Comparison of ENCODE assay signal across 9 cellular contexts in genomic region chr16:86740817-86741799, GRCh38.
A peak's percentile ranks its signal among the peaks of the same experiment; 100 is the strongest.
DNase-seq lines count a peak whose midpoint lies in the region; ATAC-seq, FAIRE-seq and TF ChIP-seq lines count a peak whose summit lies in the region.
"Had no signal": no experiment of that assay in that cellular context is flagged by ENCODE, and none has a peak within 500 bp of the region (broad histone marks: within the 10 kb centered on the region; RNA-seq: fewer than 3 reads in every experiment).

No MANE protein-coding gene starts in this region.

- ATAC-seq in heart right ventricle (peak; percentile 90 to 96 (median 94)), GM21786 (IDR thresholded peaks at IDR 0.05; ENCODE audit: unreplicated experiment) (no peak)

- no peak for FAIRE-seq in GM19239 (lab: Jason Lieb, UNC)

- no peaks in the 10 kb centered on the region for H3K9me3 ChIP-seq in heart right ventricle
- no peaks in the 10 kb centered on the region for H3K9me3 ChIP-seq in sigmoid colon

- peak overlapping the region; percentile 69 for H3K27ac Mint-ChIP-seq in activated T-helper 1 cell treated with anti-CD3 and anti-CD28 coated beads, Interleukin-12 subunit alpha, Interleukin-12 subunit beta, Interleukin-2, Interleukin-4 antibody, amounts not matched to agents 30 ng/mL and 10 ng/mL and 1 ng/mL, durations not matched to agents 14 hours and 24 hours and 36 hours

- peak overlapping the region; percentile 1 to 55 (median 44) for H3K4me3 ChIP-seq in heart right ventricle
- peak overlapping the region in 3 of 4 donors; percentile 11 to 18 (median 13) for H3K4me3 ChIP-seq in sigmoid colon

- TF ChIP-seq CTCF in heart right ventricle (IDR thresholded peaks at IDR 0.05) (no peak), sigmoid colon (IDR thresholded peaks at IDR 0.05) (no peak)

- peak overlapping the region; percentile 79 for H3K4me3 Mint-ChIP-seq in activated T-helper 1 cell treated with anti-CD3 and anti-CD28 coated beads, Interleukin-12 subunit alpha, Interleukin-12 subunit beta, Interleukin-2, Interleukin-4 antibody, amounts not matched to agents 30 ng/mL and 10 ng/mL and 1 ng/mL, durations not matched to agents 14 hours and 24 hours and 36 hours

- no peak for TF ChIP-seq POLR2A in sigmoid colon (IDR thresholded peaks at IDR 0.05)

- peaks cover 23% of the 10 kb centered on the region for H3K4me1 Mint-ChIP-seq in activated T-helper 1 cell treated with anti-CD3 and anti-CD28 coated beads, Interleukin-12 subunit alpha, Interleukin-12 subunit beta, Interleukin-2, Interleukin-4 antibody, amounts not matched to agents 30 ng/mL and 10 ng/mL and 1 ng/mL, durations not matched to agents 14 hours and 24 hours and 36 hours (ENCODE audit: low read depth)

- intact Hi-C loops in activated T-helper 1 cell treated with anti-CD3 and anti-CD28 coated beads, Interleukin-12 subunit alpha, Interleukin-12 subunit beta, Interleukin-2, Interleukin-4 antibody, amounts not matched to agents 30 ng/mL and 10 ng/mL and 1 ng/mL, durations not matched to agents 14 hours and 24 hours and 36 hours (cut with micrococcal nuclease) = no loop called here
- intact Hi-C loops in heart right ventricle (cut with DNase I) = loop anchor here in 1 of 10 donors (5.0 kb wide), 1 partner anchor 164 kb away; the partner anchor contains the start of gene FOXL1
- intact Hi-C loops in sigmoid colon (cut with DNase I) = no loop called here

- H3K27me3 ChIP-seq in heart right ventricle (peaks cover 0 to 24% (median 0%) of the 10 kb centered on the region in 7 donors), sigmoid colon (peaks cover 0 to 27% (median 8%) of the 10 kb centered on the region in 3 donors)

- no peaks in the 10 kb centered on the region for H3K9me3 Mint-ChIP-seq in activated T-helper 1 cell treated with anti-CD3 and anti-CD28 coated beads, Interleukin-12 subunit alpha, Interleukin-12 subunit beta, Interleukin-2, Interleukin-4 antibody, amounts not matched to agents 30 ng/mL and 10 ng/mL and 1 ng/mL, durations not matched to agents 14 hours and 24 hours and 36 hours

- 21 to 25% methylated on average over 37 of the region's 37 CpGs for WGBS in heart right ventricle, 2 donors
- WGBS in sigmoid colon, 2 donors = 14 to 22% methylated on average over 37 of the region's 37 CpGs

- no peak for TF ChIP-seq EP300 in sigmoid colon (IDR thresholded peaks at IDR 0.05)

- DNase-seq in HCEC 1CT (peak; percentile 80), heart right ventricle (peak; percentile 54 to 78), sigmoid colon (peak; percentile 50), NCI-H345 treated with DMSO at 0.1 percent for 48 hours (lab: John Stamatoyannopoulos, UW; ENCODE audit: unreplicated experiment) (no peak), activated gamma-delta T cell (lab: John Stamatoyannopoulos, UW) (no peak), GM19239 (ENCODE audit: insufficient read length, low spot score) (no peak)
- DNase-seq in activated T-helper 1 cell treated with anti-CD3 and anti-CD28 coated beads, Interleukin-12 subunit alpha, Interleukin-12 subunit beta, Interleukin-2, Interleukin-4 antibody, amounts not matched to agents 30 ng/mL and 10 ng/mL and 1 ng/mL, durations not matched to agents 14 hours and 24 hours and 36 hours (ENCODE audit: low spot score) = peak; percentile 5

- no peaks in the 10 kb centered on the region for H3K36me3 Mint-ChIP-seq in activated T-helper 1 cell treated with anti-CD3 and anti-CD28 coated beads, Interleukin-12 subunit alpha, Interleukin-12 subunit beta, Interleukin-2, Interleukin-4 antibody, amounts not matched to agents 30 ng/mL and 10 ng/mL and 1 ng/mL, durations not matched to agents 14 hours and 24 hours and 36 hours (ENCODE audit: low read depth)

- H3K27me3 Mint-ChIP-seq in activated T-helper 1 cell treated with anti-CD3 and anti-CD28 coated beads, Interleukin-12 subunit alpha, Interleukin-12 subunit beta, Interleukin-2, Interleukin-4 antibody, amounts not matched to agents 30 ng/mL and 10 ng/mL and 1 ng/mL, durations not matched to agents 14 hours and 24 hours and 36 hours (ENCODE audit: insufficient read depth) = peaks cover 32% of the 10 kb centered on the region

- H3K4me1 ChIP-seq in heart right ventricle (peaks cover 0 to 17% (median 5%) of the 10 kb centered on the region in 9 donors), sigmoid colon (peaks cover 0 to 10% (median 3%) of the 10 kb centered on the region in 4 donors)

- H3K27ac ChIP-seq in heart right ventricle = peak overlapping the region; percentile 59 to 90 (median 79)
- peak overlapping the region in 2 of 4 donors; percentile 30 to 52 for H3K27ac ChIP-seq in sigmoid colon
- H3K27ac ChIP-seq: KMS-11 had no signal

- H3K36me3 ChIP-seq in heart right ventricle = no peaks in the 10 kb centered on the region
- H3K36me3 ChIP-seq in sigmoid colon = no peaks in the 10 kb centered on the region

Comparison
In these comparisons a context has a peak if more than half of its experiments do, and no peak if none do; other contexts are left out.
1. DNase-seq: peak in HCEC 1CT (single experiment), activated T-helper 1 cell treated with anti-CD3 and anti-CD28 coated beads, Interleukin-12 subunit alpha, Interleukin-12 subunit beta, Interleukin-2, Interleukin-4 antibody, amounts not matched to agents 30 ng/mL and 10 ng/mL and 1 ng/mL, durations not matched to agents 14 hours and 24 hours and 36 hours (single experiment), heart right ventricle (2 of 2) and sigmoid colon (single experiment); none in NCI-H345 treated with DMSO at 0.1 percent for 48 hours (single experiment), activated gamma-delta T cell (single experiment) and GM19239 (single experiment).